In the genomic region with DNA sequence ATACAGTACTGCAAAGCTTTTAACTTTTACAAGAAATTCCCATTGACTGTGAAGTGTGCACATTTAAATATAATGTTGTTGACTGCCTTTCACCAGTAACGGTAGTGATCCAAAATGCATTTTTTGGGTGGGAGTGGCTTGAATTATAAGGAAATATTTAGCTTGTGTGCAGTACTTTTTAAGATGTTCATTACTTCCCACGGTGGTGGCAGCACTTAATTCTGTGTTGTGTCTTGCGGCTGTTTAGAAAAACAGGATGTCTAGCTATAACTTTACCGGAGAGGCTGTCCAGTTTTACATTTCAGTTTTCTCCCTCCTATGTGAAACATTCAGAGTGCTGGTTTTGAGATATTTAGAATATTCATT, we compare ENCODE assay signal across 8 cellular contexts. TPM values are rescaled to one million over a fixed set of nuclear protein-coding genes. Genes with fewer than 3 reads are reported as not detected.
A peak's percentile ranks its signal among the peaks of the same experiment; 100 is the strongest.
DNase-seq lines count a peak whose midpoint lies in the region; ATAC-seq and TF ChIP-seq lines count a peak whose summit lies in the region.

No MANE protein-coding gene starts in this region.

- H3K4me1 ChIP-seq in Peyer's patch (peaks cover 0 to 23% (median 14%) of the 10 kb centered on the region in 4 donors), endodermal cell (ENCODE audit: control insufficient read depth, insufficient read depth, low read length) (no peaks in the 10 kb centered on the region), rectal smooth muscle tissue (ENCODE audit: control insufficient read depth, insufficient read depth, low read length) (peaks cover 10% of the 10 kb centered on the region), trophoblast cell (ENCODE audit: control insufficient read depth in 1 of 2, insufficient read depth in 2 of 2, low read length in 2 of 2) (peaks cover 5 to 6% of the 10 kb centered on the region in 2 experiments)

- peaks cover 1% of the 10 kb centered on the region for H3K36me3 Mint-ChIP-seq in endodermal cell (ENCODE audit: low read depth)

- H3K36me3 ChIP-seq in Peyer's patch (no peaks in the 10 kb centered on the region), endodermal cell (ENCODE audit: control insufficient read depth, insufficient read depth, low read length) (no peaks in the 10 kb centered on the region), rectal smooth muscle tissue (ENCODE audit: control insufficient read depth, insufficient read depth, low read length) (no peaks in the 10 kb centered on the region), trophoblast cell (ENCODE audit: control insufficient read depth in 1 of 2, insufficient read depth in 2 of 2, low read length in 2 of 2) (no peaks in the 10 kb centered on the region)

- H3K9me3 ChIP-seq in Peyer's patch (no peaks in the 10 kb centered on the region), endodermal cell (ENCODE audit: control insufficient read depth, low read length) (no peaks in the 10 kb centered on the region), trophoblast cell (ENCODE audit: insufficient read depth, low read depth, low read length) (no peaks in the 10 kb centered on the region)

- peak overlapping the region; percentile 74 to 98 (median 81) for H3K27ac ChIP-seq in Peyer's patch
- H3K27ac ChIP-seq in endodermal cell (ENCODE audit: low read depth, low read length): no peak overlapping the region
- no peak overlapping the region for H3K27ac ChIP-seq in rectal smooth muscle tissue (ENCODE audit: low read depth, low read length)
- no peak overlapping the region for H3K27ac ChIP-seq in trophoblast cell (ENCODE audit: low read depth, low read length)

- H3K4me3 Mint-ChIP-seq in endodermal cell: peak overlapping the region; percentile 79

- no peak for ATAC-seq in GM18517 (IDR thresholded peaks at IDR 0.05; ENCODE audit: unreplicated experiment)

- no peak overlapping the region for H3K9ac ChIP-seq in endodermal cell (ENCODE audit: extremely low read depth, low read length, poor library complexity, severe bottlenecking)
- H3K9ac ChIP-seq in rectal smooth muscle tissue (ENCODE audit: low read length): no peak overlapping the region
- no peak overlapping the region for H3K9ac ChIP-seq in trophoblast cell (ENCODE audit: low read length)

- no peak overlapping the region for H2BK12ac ChIP-seq in trophoblast cell (ENCODE audit: low read length)

- no peak overlapping the region for H3K4ac ChIP-seq in trophoblast cell (ENCODE audit: low read depth, low read length)

- H3K27me3 Mint-ChIP-seq in endodermal cell (ENCODE audit: insufficient read depth): peaks cover 14% of the 10 kb centered on the region

- no peak for DNase-seq in GM12864 (ENCODE audit: low read depth)
- DNase-seq in Peyer's patch: no peak
- no peak for DNase-seq in endodermal cell
- no peak for DNase-seq in trophoblast cell
- DNase-seq in NCI-H1930 (lab: John Stamatoyannopoulos, UW): no peak
- no peak for DNase-seq in globus pallidus (ENCODE audit: low spot score)

- H3K79me1 ChIP-seq in trophoblast cell (ENCODE audit: low read length): peaks cover 3% of the 10 kb centered on the region

- TF ChIP-seq POLR2A in Peyer's patch (IDR thresholded peaks at IDR 0.05): no peak

- no peak overlapping the region for H2AFZ ChIP-seq in trophoblast cell (ENCODE audit: insufficient read depth, low read length, poor library complexity)

- no peak overlapping the region for H2AK5ac ChIP-seq in trophoblast cell (ENCODE audit: low read length)

- H3K9me3 Mint-ChIP-seq in endodermal cell: no peaks in the 10 kb centered on the region

- H3K14ac ChIP-seq in trophoblast cell (ENCODE audit: low read length): no peak overlapping the region

- H4K8ac ChIP-seq in trophoblast cell (ENCODE audit: low read depth, low read length): no peak overlapping the region

- 83 to 85% methylated on average over 1 to 4 of the region's 4 CpGs for WGBS in endodermal cell (ENCODE audit: insufficient coverage in 1 of 2, insufficient read length in 1 of 2), 2 experiments
- WGBS in trophoblast cell (ENCODE audit: extremely low coverage, insufficient coverage, insufficient read length): no CpG with 5 or more reads among the region's 4 CpGs

- no peak overlapping the region for H2BK5ac ChIP-seq in trophoblast cell (ENCODE audit: low read depth, low read length, poor library complexity)

- H3K23ac ChIP-seq in trophoblast cell (ENCODE audit: low read length): no peak overlapping the region

- H3K4me1 Mint-ChIP-seq in endodermal cell: peaks cover 21% of the 10 kb centered on the region

- H3K4me3 ChIP-seq in GM12864 (ENCODE audit: low read depth, low read length) (peak overlapping the region; percentile 73), Peyer's patch (peak overlapping the region; percentile 66 to 90 (median 82)), endodermal cell (ENCODE audit: low read length) (peak overlapping the region; percentile 85), rectal smooth muscle tissue (ENCODE audit: low read length) (peak overlapping the region; percentile 92), trophoblast cell (ENCODE audit: low read depth, low read length) (no peak overlapping the region)

- H3K79me2 ChIP-seq in trophoblast cell (ENCODE audit: control insufficient read depth, insufficient read depth, low read length, poor library complexity): no peaks in the 10 kb centered on the region

- H4K12ac ChIP-seq in trophoblast cell (ENCODE audit: low read depth, low read length): no peak overlapping the region

- no peak overlapping the region for H4K91ac ChIP-seq in trophoblast cell (ENCODE audit: low read depth, low read length)

- no peak overlapping the region for H3K4me2 ChIP-seq in trophoblast cell (ENCODE audit: low read length)

- H3K27me3 ChIP-seq in Peyer's patch (no peaks in the 10 kb centered on the region), endodermal cell (ENCODE audit: control insufficient read depth, insufficient read depth, low read length, poor library complexity, severe bottlenecking) (peaks cover 21% of the 10 kb centered on the region), rectal smooth muscle tissue (ENCODE audit: control insufficient read depth, insufficient read depth, low read length) (no peaks in the 10 kb centered on the region), trophoblast cell (ENCODE audit: insufficient read depth, low read length) (no peaks in the 10 kb centered on the region)

- no peak for TF ChIP-seq CTCF in GM12864 (IDR thresholded peaks at IDR 0.05; ENCODE audit: low read depth, low read length, missing control alignments)
- no peak for TF ChIP-seq CTCF in Peyer's patch (IDR thresholded peaks at IDR 0.05)
- no peak for TF ChIP-seq CTCF in endodermal cell (conservative IDR thresholded peaks at IDR 0.05)

- no peak overlapping the region for H3K18ac ChIP-seq in trophoblast cell (ENCODE audit: low read length)

- no peak overlapping the region for H2BK120ac ChIP-seq in trophoblast cell (ENCODE audit: insufficient read depth, low read length, poor library complexity)

- no peak overlapping the region for H3K27ac Mint-ChIP-seq in endodermal cell

RNA-seq across cellular contexts. Expression of a gene that starts 1.7 kb away (rescaled TPM):
- total RNA-seq in Peyer's patch: 10 to 100 TPM in 1 of 4 donors, 1 to 10 TPM in 3; 5.2 to 54.5 (median 7.0) TPM
- 10 to 100 TPM in 1 of 2 donors, 1 to 10 TPM in 1; 6.2 to 10.8 TPM for total RNA-seq in endodermal cell
- 22.2 TPM for polyA plus RNA-seq in endodermal cell (2013, experiment 1 of 2)
- polyA plus RNA-seq in endodermal cell (2013, experiment 2 of 2): 19.4 TPM
- polyA plus RNA-seq in trophoblast cell (2013): 8.3 and 8.9 TPM in 2 replicates

Comparison
In these comparisons a context has a peak if more than half of its experiments do, and no peak if none do; other contexts are left out.
1. H3K27ac ChIP-seq: peak in Peyer's patch (4 of 4); none in endodermal cell (single experiment), rectal smooth muscle tissue (single experiment) and trophoblast cell (single experiment).